Comparison of ENCODE assay signal across 20 cellular contexts in genomic region chr1:41484881-41485280, GRCh38. TPM values are rescaled to one million over a fixed set of nuclear protein-coding genes. Genes with fewer than 3 reads are reported as not detected.
DNase-seq lines count a peak whose midpoint lies in the region; FAIRE-seq and TF ChIP-seq lines count a peak whose summit lies in the region.
"Had no signal": no experiment of that assay in that cellular context is flagged by ENCODE, and none has a peak within 500 bp of the region (broad histone marks: within the 10 kb centered on the region; RNA-seq: fewer than 3 reads in every experiment).

No MANE protein-coding gene starts in this region.

- no peak for FAIRE-seq in H1 (lab: Jason Lieb, UNC)
- FAIRE-seq: endometrium, TTC549 had no signal

- no peak overlapping the region for H2BK120ac ChIP-seq in H1 (replicated peaks; ENCODE audit: low read depth, low read length)

- peak overlapping the region; percentile 32 for H3K4ac ChIP-seq in H1 (replicated peaks; ENCODE audit: insufficient read length, low read depth, low read length)

- H2AK5ac ChIP-seq in H1 (ENCODE audit: low read depth, low read length) = peak overlapping the region; percentile 86; the same call in 1 of the 2 replicates

- peak overlapping the region; percentile 48; the same call in 1 of the 2 replicates for H2BK20ac ChIP-seq in H1 (ENCODE audit: low read length)

- no peak overlapping the region; the same call in 1 of the 2 replicates for H4K8ac ChIP-seq in H1 (ENCODE audit: extremely low read depth, insufficient read depth, low read length)

- H3K9ac ChIP-seq in BLaER1 treated with 17β-estradiol and CSF1 and Interleukin-3, amounts not matched to agents 10 nM and 100 nM = peak overlapping the region in 2 of 11 experiments; percentile 13 to 15; a peak in 2 of 22 replicates
- H3K9ac ChIP-seq in NT2/D1 (ENCODE audit: insufficient read length, low read depth) (peak overlapping the region; percentile 51), H1 (replicated peaks in 1 of 4; ENCODE audit: extremely low read depth in 1 of 4, low read depth in 3 of 4, low read length in 3 of 4) (no peak overlapping the region)

- CTCF ChIA-PET in H1 (lab: Charles Lee; ENCODE audit: partially characterized antibody) = interaction anchor here (0.7 to 14.9 kb wide), 22 partner anchors 8 to 221 kb away, joined by 3 to 205 read pairs (median 6); no protein-coding TSS in a partner anchor

- H3K56ac ChIP-seq in H1 (replicated peaks; ENCODE audit: insufficient read length, low read depth, low read length) = no peak overlapping the region

- TF ChIP-seq CTCF in H1 (IDR thresholded peaks at IDR 0.05; ENCODE audit: control extremely low read depth in 1 of 3, insufficient read depth in 1 of 3, low read depth in 1 of 3, low read length in 3 of 3) = no peak
- no peak for TF ChIP-seq CTCF in osteoblast (IDR thresholded peaks at IDR 0.05; ENCODE audit: extremely low read depth, low read depth, low read length)

- no peaks in the 10 kb centered on the region for H3K79me1 ChIP-seq in H1 (ENCODE audit: low read depth, low read length)

- no peaks in the 10 kb centered on the region for H3K36me3 Mint-ChIP-seq in T-helper 2 cell treated with Interferon-gamma antibody and Interleukin-4, amounts not matched to agents 5 μg/mL and 100 μg/mL, for 36 hours (ENCODE audit: low read depth)
- H3K36me3 Mint-ChIP-seq: stimulated activated effector memory CD8-positive, alpha-beta T cell treated with anti-CD3 and anti-CD28 coated beads, Interleukin-12 subunit alpha, Interleukin-12 subunit beta, amount 100 ng/mL, for 72 hours had no signal

- H3K27me3 Mint-ChIP-seq in T-helper 2 cell treated with Interferon-gamma antibody and Interleukin-4, amounts not matched to agents 5 μg/mL and 100 μg/mL, for 36 hours (ENCODE audit: low read depth) = peaks cover 9% of the 10 kb centered on the region

- no peak overlapping the region for H4K5ac ChIP-seq in H1 (ENCODE audit: insufficient read length, low read depth, low read length)

- H3K4me3 Mint-ChIP-seq in T-helper 2 cell treated with Interferon-gamma antibody and Interleukin-4, amounts not matched to agents 5 μg/mL and 100 μg/mL, for 36 hours = no peak overlapping the region
- H3K4me3 Mint-ChIP-seq: activated T-cell treated with anti-CD3 and anti-CD28 coated beads, Interleukin-2, amount 50 U/mL, for 24 hours; dendritic cell treated with granulocyte-macrophage colony-stimulating factor and Interleukin-4, amounts not matched to agents 40 ng/mL and 50 ng/mL, for 4 days; nephron progenitor cell; stimulated activated effector memory CD8-positive, alpha-beta T cell treated with anti-CD3 and anti-CD28 coated beads, Interleukin-12 subunit alpha, Interleukin-12 subunit beta, amount 100 ng/mL, for 72 hours had no signal

- no peak overlapping the region for H3K18ac ChIP-seq in H1 (ENCODE audit: extremely low read depth, low read length)

- peak overlapping the region; percentile 91 for H2BK12ac ChIP-seq in H1 (ENCODE audit: low read depth, low read length)

- no peak overlapping the region for H3K27ac ChIP-seq in BLaER1 treated with 17β-estradiol and CSF1 and Interleukin-3, amounts not matched to agents 10 nM and 100 nM
- H3K27ac ChIP-seq in H1 (ENCODE audit: low read depth, low read length) (no peak overlapping the region), osteoblast (ENCODE audit: low read depth, low read length) (no peak overlapping the region)
- H3K27ac ChIP-seq: cardiac muscle cell, psoas muscle, suprapubic skin, vagina had no signal

- H2BK15ac ChIP-seq in H1 (ENCODE audit: low read length) = peak overlapping the region; percentile 88; the same call in 1 of the 2 replicates

- H3K79me2 ChIP-seq in H1 (ENCODE audit: control insufficient read depth in 1 of 2, insufficient read depth in 2 of 2, low read length in 2 of 2) (no peaks in the 10 kb centered on the region), osteoblast (ENCODE audit: insufficient read depth, low read length) (no peaks in the 10 kb centered on the region)

- H2AFZ ChIP-seq in H1 (ENCODE audit: low read length) (no peak overlapping the region), osteoblast (ENCODE audit: low read length) (no peak overlapping the region)

- H3K4me2 ChIP-seq in BLaER1 treated with 17β-estradiol and CSF1 and Interleukin-3, amounts not matched to agents 10 nM and 100 nM = peak overlapping the region; percentile 36 to 91 (median 76); a peak in 21 of 22 replicates
- H3K4me2 ChIP-seq in H1 (ENCODE audit: insufficient read depth in 1 of 2, low read depth in 2 of 2, low read length in 2 of 2) (no peak overlapping the region), osteoblast (ENCODE audit: insufficient read depth, low read length) (no peak overlapping the region)

- no peak for TF ChIP-seq RAD21 in H1 (IDR thresholded peaks at IDR 0.05 in 1 of 2, conservative IDR thresholded peaks at IDR 0.05 in 1 of 2; ENCODE audit: low read depth in 2 of 2, low read length in 2 of 2)

- peak overlapping the region; percentile 56; the same call in 1 of the 2 replicates for H2BK5ac ChIP-seq in H1 (ENCODE audit: low read depth, low read length)

- no peak for TF ChIP-seq EP300 in H1 (IDR thresholded peaks at IDR 0.05; ENCODE audit: borderline replicate concordance in 1 of 2, low read depth in 2 of 2, low read length in 2 of 2)

- no peaks in the 10 kb centered on the region for H3K9me3 Mint-ChIP-seq in T-helper 2 cell treated with Interferon-gamma antibody and Interleukin-4, amounts not matched to agents 5 μg/mL and 100 μg/mL, for 36 hours
- H3K9me3 Mint-ChIP-seq: activated T-cell treated with anti-CD3 and anti-CD28 coated beads, Interleukin-2, amount 50 U/mL, for 24 hours; dendritic cell treated with granulocyte-macrophage colony-stimulating factor and Interleukin-4, amounts not matched to agents 40 ng/mL and 50 ng/mL, for 4 days; nephron progenitor cell; stimulated activated effector memory CD8-positive, alpha-beta T cell treated with anti-CD3 and anti-CD28 coated beads, Interleukin-12 subunit alpha, Interleukin-12 subunit beta, amount 100 ng/mL, for 72 hours had no signal

- no peaks in the 10 kb centered on the region; a peak in 1 of 22 replicates for H4K20me1 ChIP-seq in BLaER1 treated with 17β-estradiol and CSF1 and Interleukin-3, amounts not matched to agents 10 nM and 100 nM
- H4K20me1 ChIP-seq in H1 (replicated peaks in 1 of 2; ENCODE audit: control insufficient read depth in 1 of 2, insufficient read depth in 2 of 2, low read length in 2 of 2) = peaks cover 0 to 1% of the 10 kb centered on the region in 2 experiments
- peaks cover 3% of the 10 kb centered on the region for H4K20me1 ChIP-seq in osteoblast (ENCODE audit: insufficient read depth, low read length)

- TF ChIP-seq POLR2A in H1 (IDR thresholded peaks at IDR 0.05; ENCODE audit: control extremely low read depth in 1 of 2, low read depth in 2 of 2, low read length in 2 of 2) = no peak

- no peaks in the 10 kb centered on the region for H3K36me3 ChIP-seq in BLaER1 treated with 17β-estradiol and CSF1 and Interleukin-3, amounts not matched to agents 10 nM and 100 nM
- H3K36me3 ChIP-seq in NT2/D1 (ENCODE audit: insufficient read depth, insufficient read length, low read length) (peaks cover 3% of the 10 kb centered on the region), H1 (ENCODE audit: control insufficient read depth in 2 of 4, insufficient read depth in 4 of 4, low read length in 3 of 4) (no peaks in the 10 kb centered on the region), osteoblast (ENCODE audit: insufficient read depth, low read length) (no peaks in the 10 kb centered on the region)
- H3K36me3 ChIP-seq: cardiac muscle cell, suprapubic skin, vagina had no signal

- H3K4me1 ChIP-seq in BLaER1 treated with 17β-estradiol and CSF1 and Interleukin-3, amounts not matched to agents 10 nM and 100 nM = peaks cover 37 to 60% (median 56%) of the 10 kb centered on the region in 10 experiments
- H3K4me1 ChIP-seq in NT2/D1 (ENCODE audit: insufficient read depth, insufficient read length) (peaks cover 51% of the 10 kb centered on the region), H1 (replicated peaks in 1 of 4; ENCODE audit: control insufficient read depth in 3 of 4, insufficient read depth in 4 of 4, low read length in 3 of 4) (peaks cover 13 to 31% (median 24%) of the 10 kb centered on the region in 4 experiments), osteoblast (ENCODE audit: insufficient read depth, low read length) (peaks cover 13% of the 10 kb centered on the region)

- no peaks in the 10 kb centered on the region for H3K27me3 ChIP-seq in BLaER1 treated with 17β-estradiol and CSF1 and Interleukin-3, amounts not matched to agents 10 nM and 100 nM
- H3K27me3 ChIP-seq in NT2/D1 (ENCODE audit: insufficient read depth, insufficient read length) = peaks cover 4% of the 10 kb centered on the region
- peaks cover 0 to 2% (median 0%) of the 10 kb centered on the region in 4 experiments; a peak in 2 of 7 replicates for H3K27me3 ChIP-seq in H1 (replicated peaks in 1 of 4; ENCODE audit: control insufficient read depth in 3 of 4, extremely low read depth in 1 of 4, insufficient read depth in 3 of 4, low read length in 3 of 4)
- H3K27me3 ChIP-seq in osteoblast (ENCODE audit: insufficient read depth, low read length) = no peaks in the 10 kb centered on the region
- H3K27me3 ChIP-seq: cardiac muscle cell, suprapubic skin, vagina had no signal

- DNase-seq in NT2/D1 (ENCODE audit: low read depth, low spot score) (no peak), H1 (ENCODE audit: low read depth in 1 of 2, low spot score in 2 of 2) (no peak), osteoblast (ENCODE audit: insufficient read length, low spot score, missing footprints) (peak; percentile 66), glomerular visceral epithelial cell (ENCODE audit: extremely low spot score) (no peak)
- no peak for DNase-seq in T-helper 2 cell treated with Interferon-gamma antibody and Interleukin-4, amounts not matched to agents 5 μg/mL and 100 μg/mL, for 36 hours (ENCODE audit: low spot score)
- no peak for DNase-seq in activated T-cell treated with anti-CD3 and anti-CD28 coated beads, Interleukin-2, amount 50 U/mL, for 1 hour
- DNase-seq: activated naive CD4-positive, alpha-beta T cell treated with Interleukin-2 at 50 U/mL for 16 hours; activated T-cell treated with anti-CD3 and anti-CD28 coated beads, Interleukin-2, amount 50 U/mL, for 24 hours; glutamatergic neuron; nephron progenitor cell had no signal

- no peak overlapping the region for H3K14ac ChIP-seq in H1 (ENCODE audit: insufficient read length)

- no peaks in the 10 kb centered on the region for H3K9me3 ChIP-seq in BLaER1 treated with 17β-estradiol and CSF1 and Interleukin-3, amounts not matched to agents 10 nM and 100 nM (replicated peaks in 1 of 11)
- H3K9me3 ChIP-seq in NT2/D1 (ENCODE audit: insufficient read depth, low read length) (no peaks in the 10 kb centered on the region), H1 (ENCODE audit: insufficient read depth in 2 of 2, low read depth in 1 of 2, low read length in 1 of 2) (no peaks in the 10 kb centered on the region), osteoblast (ENCODE audit: low read depth, low read length) (no peaks in the 10 kb centered on the region)
- H3K9me3 ChIP-seq: psoas muscle, suprapubic skin, vagina had no signal

- no peak overlapping the region for H3K27ac Mint-ChIP-seq in T-helper 2 cell treated with Interferon-gamma antibody and Interleukin-4, amounts not matched to agents 5 μg/mL and 100 μg/mL, for 36 hours
- H3K27ac Mint-ChIP-seq: activated T-cell treated with anti-CD3 and anti-CD28 coated beads, Interleukin-2, amount 50 U/mL, for 24 hours; dendritic cell treated with granulocyte-macrophage colony-stimulating factor and Interleukin-4, amounts not matched to agents 40 ng/mL and 50 ng/mL, for 4 days; nephron progenitor cell; stimulated activated effector memory CD8-positive, alpha-beta T cell treated with anti-CD3 and anti-CD28 coated beads, Interleukin-12 subunit alpha, Interleukin-12 subunit beta, amount 100 ng/mL, for 72 hours had no signal

- peaks cover 6% of the 10 kb centered on the region; the same call in 1 of the 2 replicates for H3K23me2 ChIP-seq in H1 (ENCODE audit: low read depth, low read length)

- H3K4me1 Mint-ChIP-seq in T-helper 2 cell treated with Interferon-gamma antibody and Interleukin-4, amounts not matched to agents 5 μg/mL and 100 μg/mL, for 36 hours (ENCODE audit: low read depth) = peaks cover 6% of the 10 kb centered on the region

- H3K23ac ChIP-seq in H1 (ENCODE audit: insufficient read length) = no peak overlapping the region

- 89% methylated on average over 7 of the region's 7 CpGs; no CpG with 5 or more reads in 1 of the 2 experiments for WGBS in H1 (ENCODE audit: extremely low coverage in 1 of 2, insufficient coverage in 1 of 2, insufficient read length in 1 of 2, insufficient replicate concordance in 2 of 2, low coverage in 1 of 2, low lambda C conversion rate in 2 of 2, missing lambda C conversion rate in 1 of 2), 2 experiments

- no peak overlapping the region for H3K4me3 ChIP-seq in BLaER1 treated with 17β-estradiol and CSF1 and Interleukin-3, amounts not matched to agents 10 nM and 100 nM
- H3K4me3 ChIP-seq in NT2/D1 (ENCODE audit: insufficient read length, low read depth) = no peak overlapping the region
- H3K4me3 ChIP-seq in H1 (ENCODE audit: extremely low read depth in 1 of 4, insufficient read depth in 2 of 4, low read depth in 3 of 4, low read length in 4 of 4) = no peak overlapping the region
- H3K4me3 ChIP-seq in osteoblast (ENCODE audit: insufficient read depth, low read length) = no peak overlapping the region
- H3K4me3 ChIP-seq: cardiac muscle cell, psoas muscle had no signal

- H4K91ac ChIP-seq in H1 (replicated peaks; ENCODE audit: insufficient read length, low read length) = no peak overlapping the region

- POLR2A ChIA-PET in H1 (lab: Charles Lee; ENCODE audit: partially characterized antibody) = interaction anchor here (1.2 to 2.5 kb wide), 3 partner anchors 7 to 11 kb away, joined by 5 to 21 read pairs (median 6); no protein-coding TSS in a partner anchor

RNA-seq across cellular contexts. Expression of gene EDN2, which starts 0.4 kb away (rescaled TPM):
- total RNA-seq in H1 (2021; fragmentation: NEBNext Ultra II Directional; extraction: Animal tissue kit (Norgen Biotek cat#: 25700)) = 0.39 TPM in 1 of 2 replicates, not detected in the other
- polyA plus RNA-seq in H1 (2011; rRNA removed) = 0.32 and 0.39 TPM in 2 replicates
- 0.26 TPM for polyA plus RNA-seq in H1 (2011; cell fraction: cytosol; rRNA removed)
- polyA plus RNA-seq in H1 (2011; cell fraction: nucleus; rRNA removed) = 0.58 TPM
- polyA plus RNA-seq in H1 (2012, experiment 1 of 2) = not detected in 4 replicates
- polyA plus RNA-seq in H1 (2012, experiment 2 of 2) = 1.3 TPM
- 0.16 TPM for polyA plus RNA-seq in H1 (2013, experiment 1 of 2)
- polyA plus RNA-seq in H1 (2013, experiment 2 of 2) = 0.17 TPM
- not detected in 2 replicates for polyA minus RNA-seq in H1 (2011; rRNA and poly(A)+ RNA removed)
- polyA minus RNA-seq in H1 (2011; cell fraction: cytosol; rRNA and poly(A)+ RNA removed) = not detected
- 0.50 TPM for polyA minus RNA-seq in H1 (2011; cell fraction: nucleus; rRNA and poly(A)+ RNA removed)
- total RNA-seq in osteoblast = not detected in 2 replicates
- total RNA-seq: mononuclear cell, psoas muscle had no signal

Comparison
In these comparisons a context has a peak if more than half of its experiments do, and no peak if none do; other contexts are left out.
1. H3K4me2 ChIP-seq: peak in BLaER1 treated with 17β-estradiol and CSF1 and Interleukin-3, amounts not matched to agents 10 nM and 100 nM (11 of 11); none in H1 (0 of 2) and osteoblast (single experiment).